8 cellular contexts compared by ENCODE assay signal in the genomic region with DNA sequence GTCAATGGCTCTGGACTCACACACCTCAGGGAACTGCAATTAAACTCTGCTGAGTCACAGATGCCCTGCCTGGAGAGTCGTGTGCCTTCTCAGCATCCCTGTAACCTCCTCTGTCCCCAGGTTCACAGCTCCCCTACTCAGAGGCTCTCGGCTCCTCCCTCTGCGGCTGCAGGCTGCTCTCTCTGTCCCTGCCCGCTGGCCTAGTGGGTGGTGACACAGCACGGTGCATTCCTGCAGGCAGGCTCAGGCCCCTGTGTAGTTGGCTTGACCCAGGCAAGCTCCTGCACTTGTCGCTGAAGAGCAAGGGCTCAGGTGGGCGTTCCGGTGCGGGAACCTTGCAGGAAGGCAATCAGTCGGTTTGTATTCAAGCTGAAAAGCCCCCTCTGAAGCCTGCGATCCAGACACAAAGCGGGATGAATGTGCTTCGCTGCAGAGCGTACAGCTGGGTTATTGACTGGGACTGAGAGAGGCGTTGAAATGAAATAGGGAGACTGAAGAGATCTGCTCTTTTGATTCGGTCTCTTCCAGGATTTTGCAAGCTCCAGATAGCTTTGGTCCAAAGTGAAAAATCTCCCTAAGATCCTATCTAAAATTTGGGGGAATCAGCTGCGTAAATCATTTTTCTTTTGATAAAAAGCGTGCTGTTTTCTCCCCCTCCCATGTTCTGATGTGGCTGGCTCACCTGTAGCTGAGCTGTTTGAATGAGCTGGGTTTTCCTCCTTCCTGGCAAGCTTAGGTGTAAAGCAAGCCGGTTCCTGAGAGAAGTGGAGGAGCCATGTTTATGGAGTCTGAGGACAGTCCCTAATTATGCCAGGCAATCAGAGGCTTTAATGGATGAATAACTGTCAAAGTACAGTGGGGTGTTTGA.
DNase-seq lines count a peak whose midpoint lies in the region; ATAC-seq and FAIRE-seq lines count a peak whose summit lies in the region.

No MANE protein-coding gene starts in this region.

- FAIRE-seq in GM19239 (lab: Jason Lieb, UNC): no peak

- DNase-seq in DMS53 treated with DMSO at 0.1 percent for 48 hours (lab: John Stamatoyannopoulos, UW; ENCODE audit: unreplicated experiment): peak; percentile 80
- DNase-seq in anterior cingulate cortex (lab: John Stamatoyannopoulos, UW): peak in 55 of 58 donors; percentile 4 to 84 (median 59)
- peak; percentile 75 for DNase-seq in medulla oblongata (ENCODE audit: extremely low spot score)
- no peak for DNase-seq in GM19239 (ENCODE audit: insufficient read length, low spot score)
- DNase-seq in GM19240 (ENCODE audit: insufficient read length, low spot score): no peak
- DNase-seq in NCI-H187 treated with DMSO at 0.1 percent for 48 hours (lab: John Stamatoyannopoulos, UW): no peak
- no peak for DNase-seq in central memory CD4-positive, alpha-beta T cell

- ATAC-seq in HG03342 (IDR thresholded peaks at IDR 0.05; ENCODE audit: unreplicated experiment): peak; percentile 51

Comparison
In these comparisons a context has a peak if more than half of its experiments do, and no peak if none do; other contexts are left out.
1. DNase-seq: peak in DMS53 treated with DMSO at 0.1 percent for 48 hours (single experiment), anterior cingulate cortex (55 of 58) and medulla oblongata (single experiment); none in GM19239 (single experiment), GM19240 (single experiment), NCI-H187 treated with DMSO at 0.1 percent for 48 hours (single experiment) and central memory CD4-positive, alpha-beta T cell (single experiment).